Comparison of ENCODE assay signal across 8 cellular contexts in genomic region chrX:136780738-136781137, GRCh38. TPM values are rescaled to one million over a fixed set of nuclear protein-coding genes. Genes with fewer than 3 reads are reported as not detected.
DNase-seq lines count a peak whose midpoint lies in the region; ATAC-seq and TF ChIP-seq lines count a peak whose summit lies in the region.

Gene ARHGEF6, minus strand, starts transcription at chrX:136780932. Its CDS starts 50 bp downstream, at chrX:136780882.

- no peaks in the 10 kb centered on the region for H4K20me1 ChIP-seq in DND-41 (ENCODE audit: insufficient read depth, low read length)

- H3K27ac ChIP-seq in DND-41 (ENCODE audit: low read length) = peak within 1 kb of the TSS; percentile 85
- peak within 1 kb of the TSS in 4 of 5 donors; percentile 36 to 79 (median 55) for H3K27ac ChIP-seq in stomach

- peaks cover 2% of the 10 kb centered on the region for H3K9me3 Mint-ChIP-seq in T-helper 1 cell treated with Interleukin-12 subunit alpha and Interleukin-12 subunit beta and Interleukin-4 antibody, amounts not matched to agents 30 μg/mL and 1 μg/mL, for 36 hours

- H3K27me3 Mint-ChIP-seq in T-helper 1 cell treated with Interleukin-12 subunit alpha and Interleukin-12 subunit beta and Interleukin-4 antibody, amounts not matched to agents 30 μg/mL and 1 μg/mL, for 36 hours (ENCODE audit: low read depth) = no peaks in the 10 kb centered on the region

- no peak for TF ChIP-seq EP300 in stomach (IDR thresholded peaks at IDR 0.05)

- no peak for TF ChIP-seq POLR2A in stomach (IDR thresholded peaks at IDR 0.05)

- peak within 1 kb of the TSS; percentile 97 for H3K27ac Mint-ChIP-seq in T-helper 1 cell treated with Interleukin-12 subunit alpha and Interleukin-12 subunit beta and Interleukin-4 antibody, amounts not matched to agents 30 μg/mL and 1 μg/mL, for 36 hours

- peak; percentile 80 for ATAC-seq in DND-41 (ENCODE audit: insufficient read depth, low read depth)
- ATAC-seq in HG02610 (IDR thresholded peaks at IDR 0.05; ENCODE audit: unreplicated experiment) = no peak
- ATAC-seq in HG02884 (IDR thresholded peaks at IDR 0.05; ENCODE audit: unreplicated experiment) = no peak

- WGBS in stomach, 5 donors = 42 to 56% (median 50%) methylated on average over 10 of the region's 10 CpGs

- peak; percentile 77 for DNase-seq in DND-41
- no peak for DNase-seq in H7
- DNase-seq in foreskin fibroblast = peak; percentile 27 to 48
- no peak for DNase-seq in stomach
- DNase-seq in cerebellar nuclear complex (lab: John Stamatoyannopoulos, UW) = no peak

- peak within 1 kb of the TSS; percentile 68 for H3K9ac ChIP-seq in DND-41 (ENCODE audit: low read depth, low read length)

- H3K36me3 ChIP-seq in DND-41 (ENCODE audit: insufficient read depth, low read length) = 0 out of 2 replicates have a peak, but pooled peaks cover 7% of the 10 kb centered on the region
- no peaks in the 10 kb centered on the region for H3K36me3 ChIP-seq in H7 (replicated peaks; ENCODE audit: control insufficient read depth, insufficient read depth, low read length)
- no peaks in the 10 kb centered on the region for H3K36me3 ChIP-seq in stomach

- H3K79me2 ChIP-seq in DND-41 (ENCODE audit: insufficient read depth, low read length) = peaks cover 49% of the 10 kb centered on the region

- peak within 1 kb of the TSS; percentile 89 for H3K4me3 Mint-ChIP-seq in T-helper 1 cell treated with Interleukin-12 subunit alpha and Interleukin-12 subunit beta and Interleukin-4 antibody, amounts not matched to agents 30 μg/mL and 1 μg/mL, for 36 hours

- H3K4me2 ChIP-seq in DND-41 (ENCODE audit: insufficient read depth, low read length) = peak within 1 kb of the TSS; percentile 72

- H3K27me3 ChIP-seq in DND-41 (ENCODE audit: insufficient read depth, low read length, poor library complexity) (no peaks in the 10 kb centered on the region), H7 (ENCODE audit: control insufficient read depth, insufficient read depth, low read length) (no peaks in the 10 kb centered on the region), stomach (no peaks in the 10 kb centered on the region)

- peaks cover 48% of the 10 kb centered on the region for H3K4me1 Mint-ChIP-seq in T-helper 1 cell treated with Interleukin-12 subunit alpha and Interleukin-12 subunit beta and Interleukin-4 antibody, amounts not matched to agents 30 μg/mL and 1 μg/mL, for 36 hours (ENCODE audit: low read depth)

- intact Hi-C loops in stomach (cut with DNase I; ENCODE audit: low total_unique reads) = no loop called here

- H3K4me3 ChIP-seq in DND-41 (ENCODE audit: low read depth in 1 of 2, low read length in 2 of 2) (peak within 1 kb of the TSS; percentile 41 to 56), H7 (ENCODE audit: insufficient read depth, low read depth, low read length) (no peak within 1 kb of the TSS), foreskin fibroblast (ENCODE audit: low read depth in 1 of 2, low read length in 2 of 2) (peak within 1 kb of the TSS; percentile 34 to 45), stomach (peak within 1 kb of the TSS; percentile 7 to 31 (median 24))

- H3K9me3 ChIP-seq in DND-41 (ENCODE audit: insufficient read depth, low read length, severe bottlenecking) = no peaks in the 10 kb centered on the region
- no peaks in the 10 kb centered on the region for H3K9me3 ChIP-seq in stomach

- H3K4me1 ChIP-seq in DND-41 (ENCODE audit: insufficient read depth, low read length) (peaks cover 69% of the 10 kb centered on the region), stomach (no peaks in the 10 kb centered on the region)

- TF ChIP-seq CTCF in DND-41 (IDR thresholded peaks at IDR 0.05; ENCODE audit: borderline replicate concordance, extremely low read depth, low read length, poor library complexity, severe bottlenecking) = no peak
- TF ChIP-seq CTCF in foreskin fibroblast (IDR thresholded peaks at IDR 0.05; ENCODE audit: low read depth, low read length) = no peak
- no peak for TF ChIP-seq CTCF in stomach (IDR thresholded peaks at IDR 0.05)

- H2AFZ ChIP-seq in DND-41 (ENCODE audit: low read depth, low read length) = peak within 1 kb of the TSS; percentile 72

- H3K36me3 Mint-ChIP-seq in T-helper 1 cell treated with Interleukin-12 subunit alpha and Interleukin-12 subunit beta and Interleukin-4 antibody, amounts not matched to agents 30 μg/mL and 1 μg/mL, for 36 hours (ENCODE audit: low read depth) = peaks cover 21% of the 10 kb centered on the region

RNA-seq across cellular contexts. Expression of gene ARHGEF6, which starts in this region (rescaled TPM):
- total RNA-seq in H7 (2014; rRNA removed; shearing (Covaris generic)) = 12.4 and 17.3 TPM in 2 replicates
- 10 to 100 TPM in 2 of 5 donors, 1 to 10 TPM in 3; 1.7 to 22.9 (median 8.5) TPM for total RNA-seq in stomach
- polyA plus RNA-seq in stomach = 10 to 100 TPM in 1 of 3 donors, 1 to 10 TPM in 2; 2.6 to 10.1 (median 7.7) TPM

Comparison
In these comparisons a context has a peak if more than half of its experiments do, and no peak if none do; other contexts are left out.
1. DNase-seq: peak in DND-41 (single experiment) and foreskin fibroblast (2 of 2); none in H7 (single experiment), stomach (single experiment) and cerebellar nuclear complex (0 of 2).